In genomic region chr2:3179626-3180025, GRCh38 we compare ENCODE assay signal across 17 cellular contexts.
"Had no signal": no experiment of that assay in that cellular context is flagged by ENCODE, and none has a peak within 500 bp of the region (broad histone marks: within the 10 kb centered on the region; RNA-seq: fewer than 3 reads in every experiment).

No MANE protein-coding gene starts in this region.

- H3K27me3 Mint-ChIP-seq: activated CD8-positive, alpha-beta memory T cell treated with anti-CD3 and anti-CD28 coated beads, Interleukin-2, amount 10 ng/mL, durations not matched to agents 7 days and 5 days; activated naive CD8-positive, alpha-beta T cell treated with anti-CD3 and anti-CD28 coated beads for 36 hours; activated T-cell treated with anti-CD3 and anti-CD28 coated beads, Interleukin-2, amount 50 U/mL, for 24 hours had no signal

- H3K4me1 Mint-ChIP-seq: activated CD8-positive, alpha-beta memory T cell treated with anti-CD3 and anti-CD28 coated beads, Interleukin-2, amount 10 ng/mL, durations not matched to agents 7 days and 5 days; activated naive CD8-positive, alpha-beta T cell treated with anti-CD3 and anti-CD28 coated beads for 36 hours had no signal

- DNase-seq: activated CD4-positive, CD25-positive, alpha-beta regulatory T cell treated with anti-CD3 and anti-CD28 coated beads, Interleukin-2, amount 50 U/mL, for 72 hours; activated CD8-positive, alpha-beta memory T cell treated with anti-CD3 and anti-CD28 coated beads, Interleukin-2, amount 10 ng/mL, durations not matched to agents 7 days and 5 days; activated gamma-delta T cell; activated naive CD8-positive, alpha-beta T cell treated with anti-CD3 and anti-CD28 coated beads for 36 hours; brain microvascular endothelial cell; KG1; NCI-H1092 treated with DMSO at 0.1 percent for 48 hours; NCI-H2029 treated with DMSO at 0.1 percent for 48 hours; NCI-H345; NCI-H510A; NCI-H526 treated with DMSO at 0.1 percent for 48 hours; NK-92 treated with Interleukin-12 subunit alpha and Interleukin-12 subunit beta, amount 100 ng/mL, for 24 hours; OCI-M1 had no signal

- H3K4me3 Mint-ChIP-seq: activated CD8-positive, alpha-beta memory T cell treated with anti-CD3 and anti-CD28 coated beads, Interleukin-2, amount 10 ng/mL, durations not matched to agents 7 days and 5 days; activated naive CD4-positive, alpha-beta T cell treated with anti-CD3 and anti-CD28 coated beads for 36 hours; activated naive CD8-positive, alpha-beta T cell treated with anti-CD3 and anti-CD28 coated beads for 36 hours; activated T-cell treated with anti-CD3 and anti-CD28 coated beads, Interleukin-2, amount 50 U/mL, for 24 hours; activated T-helper 1 cell treated with anti-CD3 and anti-CD28 coated beads, Interleukin-12 subunit alpha, Interleukin-12 subunit beta, Interleukin-2, Interleukin-4 antibody, amounts not matched to agents 30 ng/mL and 10 ng/mL and 1 ng/mL, durations not matched to agents 14 hours and 24 hours and 36 hours; T-helper 1 cell treated with Interleukin-12 subunit alpha and Interleukin-12 subunit beta and Interleukin-4 antibody, amounts not matched to agents 30 μg/mL and 1 μg/mL, for 36 hours had no signal

- H3K9me3 Mint-ChIP-seq: activated naive CD4-positive, alpha-beta T cell treated with anti-CD3 and anti-CD28 coated beads for 36 hours; activated naive CD8-positive, alpha-beta T cell treated with anti-CD3 and anti-CD28 coated beads for 36 hours; activated T-cell treated with anti-CD3 and anti-CD28 coated beads, Interleukin-2, amount 50 U/mL, for 24 hours; activated T-helper 1 cell treated with anti-CD3 and anti-CD28 coated beads, Interleukin-12 subunit alpha, Interleukin-12 subunit beta, Interleukin-2, Interleukin-4 antibody, amounts not matched to agents 30 ng/mL and 10 ng/mL and 1 ng/mL, durations not matched to agents 14 hours and 24 hours and 36 hours; T-helper 1 cell treated with Interleukin-12 subunit alpha and Interleukin-12 subunit beta and Interleukin-4 antibody, amounts not matched to agents 30 μg/mL and 1 μg/mL, for 36 hours had no signal

- ATAC-seq: activated CD8-positive, alpha-beta memory T cell treated with anti-CD3 and anti-CD28 coated beads, Interleukin-2, amount 10 ng/mL, durations not matched to agents 7 days and 5 days had no signal

- H3K27ac Mint-ChIP-seq: activated CD8-positive, alpha-beta memory T cell treated with anti-CD3 and anti-CD28 coated beads, Interleukin-2, amount 10 ng/mL, durations not matched to agents 7 days and 5 days; activated naive CD4-positive, alpha-beta T cell treated with anti-CD3 and anti-CD28 coated beads for 36 hours; activated naive CD8-positive, alpha-beta T cell treated with anti-CD3 and anti-CD28 coated beads for 36 hours; activated T-cell treated with anti-CD3 and anti-CD28 coated beads, Interleukin-2, amount 50 U/mL, for 24 hours; activated T-helper 1 cell treated with anti-CD3 and anti-CD28 coated beads, Interleukin-12 subunit alpha, Interleukin-12 subunit beta, Interleukin-2, Interleukin-4 antibody, amounts not matched to agents 30 ng/mL and 10 ng/mL and 1 ng/mL, durations not matched to agents 14 hours and 24 hours and 36 hours; T-helper 1 cell treated with Interleukin-12 subunit alpha and Interleukin-12 subunit beta and Interleukin-4 antibody, amounts not matched to agents 30 μg/mL and 1 μg/mL, for 36 hours had no signal
